Comparison of ENCODE assay signal across 1 cellular context in the genomic region with DNA sequence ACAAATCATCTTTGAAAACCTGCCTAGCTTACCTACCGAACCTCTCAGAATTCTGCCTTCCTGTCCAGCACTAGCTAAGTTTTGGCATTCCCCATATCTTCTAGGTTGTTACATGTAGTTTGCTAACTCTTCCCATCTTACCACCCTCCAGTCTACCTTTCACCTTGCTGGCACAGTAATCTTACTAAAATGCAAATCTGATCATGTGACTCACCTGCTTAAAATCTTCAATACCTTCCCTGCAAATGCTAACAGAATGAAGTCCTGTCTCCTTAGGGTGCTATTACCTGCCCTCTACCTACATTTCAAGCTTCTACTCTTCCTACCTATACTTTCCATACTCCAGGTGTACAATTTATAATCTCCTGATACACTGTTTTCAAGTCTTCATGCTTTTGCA.
TF ChIP-seq lines count a peak whose summit lies in the region.

No MANE protein-coding gene starts in this region.

TF ChIP-seq in WTC11, 78 proteins besides CTCF, POLR2A, EP300 and RAD21 (continued from another document):
- no peak for TF ChIP-seq IRF2 (CRISPR knock-in tag; IDR thresholded peaks at IDR 0.05; ENCODE audit: borderline replicate concordance, low read depth)
- TF ChIP-seq TEAD1 (CRISPR knock-in tag; IDR thresholded peaks at IDR 0.05), result no peak
